ENCODE assay signal across 7 cellular contexts in the genomic region with DNA sequence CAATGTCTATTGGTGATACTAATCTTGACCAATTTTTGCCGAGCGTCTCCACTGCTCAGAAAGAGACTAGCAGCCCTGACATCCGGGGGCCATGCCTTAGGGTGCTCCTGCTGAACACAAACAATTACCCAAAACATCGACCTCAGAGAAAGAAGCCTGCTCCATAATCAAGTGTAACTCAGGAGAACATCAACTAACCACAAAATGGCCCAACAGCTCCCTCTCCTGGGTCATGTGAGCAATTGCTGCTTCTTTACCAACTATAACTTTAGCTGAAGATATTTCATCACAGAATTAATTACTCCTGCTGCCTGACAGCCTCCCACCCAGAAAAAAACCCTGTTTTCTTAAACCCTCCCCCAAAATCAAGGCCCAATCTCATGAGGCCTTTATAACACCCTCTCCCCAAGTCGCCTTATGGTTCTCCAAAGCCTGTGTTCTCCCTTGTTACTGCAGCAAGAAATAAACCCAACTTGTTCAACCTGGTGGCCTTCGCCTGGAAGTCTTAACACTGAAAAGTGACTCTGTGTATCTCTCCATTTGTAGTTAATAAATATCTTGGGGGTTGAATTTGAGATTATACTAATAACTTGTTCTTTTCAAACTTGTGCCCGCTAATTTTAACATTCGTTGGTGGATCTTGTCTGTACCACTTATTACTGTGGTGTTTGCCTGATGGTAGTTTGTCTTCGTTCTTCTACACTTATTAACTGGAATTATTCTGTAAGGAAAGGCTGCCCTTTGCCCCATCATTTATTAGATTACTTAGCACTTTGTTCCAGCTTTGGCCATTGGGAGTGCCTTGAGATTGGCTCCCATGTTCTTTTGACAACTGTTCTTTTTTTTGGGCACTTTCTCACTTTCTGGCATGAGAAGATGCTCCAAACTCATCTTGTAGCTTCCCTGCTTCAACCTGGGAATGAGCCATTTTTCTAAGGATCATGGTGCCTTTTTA. TPM values are rescaled to one million over a fixed set of nuclear protein-coding genes. Genes with fewer than 3 reads are reported as not detected.
DNase-seq lines count a peak whose midpoint lies in the region; ATAC-seq, FAIRE-seq and TF ChIP-seq lines count a peak whose summit lies in the region.

No MANE protein-coding gene starts in this region.

- H3K27ac ChIP-seq in neural progenitor cell, result no peak overlapping the region

- H3K27ac Mint-ChIP-seq in neural progenitor cell, result no peak overlapping the region

- H3K27me3 Mint-ChIP-seq in neural progenitor cell (ENCODE audit: insufficient read depth, low read depth), result peaks cover 4% of the 10 kb centered on the region

- H3K4me3 ChIP-seq in fibroblast of mammary gland (ENCODE audit: control insufficient read depth, low read depth, low read length), result no peak overlapping the region
- no peak overlapping the region for H3K4me3 ChIP-seq in neural progenitor cell

- H3K9me3 Mint-ChIP-seq in neural progenitor cell, result no peaks in the 10 kb centered on the region

- no peaks in the 10 kb centered on the region for H3F3A ChIP-seq in neural progenitor cell (ENCODE audit: low read depth)

- peak; percentile 58 for ATAC-seq in GM18498 (IDR thresholded peaks at IDR 0.05; ENCODE audit: unreplicated experiment)

- TF ChIP-seq CTCF in fibroblast of mammary gland (conservative IDR thresholded peaks at IDR 0.05; ENCODE audit: control insufficient read depth, insufficient read depth, low read depth, low read length), result peak; percentile 96
- peak; percentile 89 for TF ChIP-seq CTCF in neural progenitor cell (IDR thresholded peaks at IDR 0.05)

- H3K79me2 ChIP-seq in neural progenitor cell (ENCODE audit: low read depth), result no peaks in the 10 kb centered on the region

- peak overlapping the region; percentile 92 for H2AFZ ChIP-seq in neural progenitor cell (replicated peaks)

- no peaks in the 10 kb centered on the region for H3K27me3 ChIP-seq in neural progenitor cell

- peak; percentile 95 to 96 for DNase-seq in Kasumi-1 (lab: John Stamatoyannopoulos, UW)
- peak; percentile 61 for DNase-seq in RCC 7860 (ENCODE audit: low spot score)
- peak; percentile 74 to 76 for DNase-seq in activated T-cell treated with anti-CD3 and anti-CD28 coated beads, Interleukin-2, amount 50 U/mL, for 48 hours
- peak; percentile 82 for DNase-seq in fibroblast of mammary gland (ENCODE audit: low read depth)
- DNase-seq in neural progenitor cell (ENCODE audit: low spot score), result peak; percentile 80
- DNase-seq in stromal cell of bone marrow (ENCODE audit: low read depth), result peak; percentile 62

- peaks cover 11% of the 10 kb centered on the region for H3K4me1 Mint-ChIP-seq in neural progenitor cell

- no peaks in the 10 kb centered on the region for H3K4me1 ChIP-seq in neural progenitor cell

- FAIRE-seq in RCC 7860 (lab: Jason Lieb, UNC), result peak; percentile 66

- H4K20me1 ChIP-seq in neural progenitor cell (ENCODE audit: low read depth), result no peaks in the 10 kb centered on the region

- H3K36me3 ChIP-seq in neural progenitor cell, result no peaks in the 10 kb centered on the region

- H3K4me3 Mint-ChIP-seq in neural progenitor cell, result no peak overlapping the region

- H3K9ac ChIP-seq in neural progenitor cell, result no peak overlapping the region

- no peaks in the 10 kb centered on the region for H3K36me3 Mint-ChIP-seq in neural progenitor cell

- no peaks in the 10 kb centered on the region for H3K9me3 ChIP-seq in neural progenitor cell (ENCODE audit: low read depth)

- H3K4me2 ChIP-seq in neural progenitor cell, result no peak overlapping the region

RNA-seq across cellular contexts. Expression of a gene that starts 21.2 kb away (rescaled TPM):
- total RNA-seq in neural progenitor cell (ENCODE audit: low replicate concordance), result not detected in 2 replicates

RNA-seq across cellular contexts. Expression of a gene that starts 24.9 kb away (rescaled TPM):
- total RNA-seq in neural progenitor cell (ENCODE audit: low replicate concordance), result 32.2 and 63.7 TPM in 2 replicates

RNA-seq across cellular contexts. Expression of a gene that starts 47.6 kb away (rescaled TPM):
- total RNA-seq in neural progenitor cell (ENCODE audit: low replicate concordance), result 0.39 and 1.5 TPM in 2 replicates
